ENCODE assay signal across 29 cellular contexts in genomic region chrX:53438174-53438831, GRCh38. TPM values are rescaled to one million over a fixed set of nuclear protein-coding genes. Genes with fewer than 3 reads are reported as not detected.
A peak's percentile ranks its signal among the peaks of the same experiment; 100 is the strongest.
DNase-seq lines count a peak whose midpoint lies in the region; ATAC-seq and TF ChIP-seq lines count a peak whose summit lies in the region.
"Had no signal": no experiment of that assay in that cellular context is flagged by ENCODE, and none has a peak within 500 bp of the region (broad histone marks: within the 10 kb centered on the region; RNA-seq: fewer than 3 reads in every experiment).

No MANE protein-coding gene starts in this region.

- H3K27me3 ChIP-seq in neural cell (ENCODE audit: insufficient read depth, low read depth, low read length) (no peaks in the 10 kb centered on the region), SK-N-SH (ENCODE audit: insufficient read depth) (peaks cover 17% of the 10 kb centered on the region; the same call in 1 of the 2 replicates)
- H3K27me3 ChIP-seq: body of pancreas, MG63 had no signal

- peaks cover 4 to 18% of the 10 kb centered on the region in 2 experiments; a peak in 1 of 4 replicates for H3K4me1 ChIP-seq in SK-N-SH (ENCODE audit: control insufficient read depth in 1 of 2, insufficient read depth in 2 of 2, low read depth in 1 of 2, low read length in 1 of 2)
- H3K4me1 ChIP-seq: neural progenitor cell had no signal

- H3K4me2 ChIP-seq in neural cell (ENCODE audit: low read length) (peak overlapping the region; percentile 55), SK-N-SH (no peak overlapping the region)
- H3K4me2 ChIP-seq: neural progenitor cell, PC-9 had no signal

- TF ChIP-seq EP300 in neural cell (conservative IDR thresholded peaks at IDR 0.05; ENCODE audit: poor library complexity, severe bottlenecking) (peak; percentile 94), SK-N-SH (IDR thresholded peaks at IDR 0.05; ENCODE audit: borderline replicate concordance in 1 of 2, low read depth in 1 of 2, low read length in 1 of 2) (no peak)

- peaks cover 2% of the 10 kb centered on the region for H3K36me3 Mint-ChIP-seq in activated CD8-positive, alpha-beta memory T cell treated with anti-CD3 and anti-CD28 coated beads, Interleukin-2, amount 10 ng/mL, durations not matched to agents 7 days and 5 days
- H3K36me3 Mint-ChIP-seq in T-helper 17 cell (ENCODE audit: low read depth), result no peaks in the 10 kb centered on the region
- H3K36me3 Mint-ChIP-seq: neural progenitor cell had no signal

- H2AFZ ChIP-seq in neural cell (ENCODE audit: low read depth, low read length) (no peak overlapping the region), SK-N-SH (ENCODE audit: low read depth) (no peak overlapping the region)
- H2AFZ ChIP-seq: neural progenitor cell, PC-9 had no signal

- POLR2A ChIA-PET in SK-N-SH (lab: Yijun Ruan, JAX), result no interaction called here

- 29% methylated on average over 5 of the region's 5 CpGs for WGBS in SK-N-SH (ENCODE audit: low lambda C conversion rate)

- H3F3A ChIP-seq in neural cell (ENCODE audit: insufficient read depth, low read length, poor library complexity, severe bottlenecking) (no peaks in the 10 kb centered on the region), SK-N-SH (replicated peaks; ENCODE audit: insufficient read depth) (no peaks in the 10 kb centered on the region)

- CTCF ChIA-PET in activated CD8-positive, alpha-beta memory T cell treated with anti-CD3 and anti-CD28 coated beads, Interleukin-2, amount 10 ng/mL, durations not matched to agents 7 days and 5 days (lab: Charles Lee), result interaction anchor here (0.7 to 1.5 kb wide), 3 partner anchors 33 to 154 kb away, joined by 3 read pairs; no protein-coding TSS in a partner anchor
- CTCF ChIA-PET in SK-N-SH (lab: Yijun Ruan, JAX), result interaction anchor here (0.7 to 2.5 kb wide), 3 partner anchors 121 to 154 kb away, joined by 3 to 19 read pairs (median 4); no protein-coding TSS in a partner anchor

- no peak for ATAC-seq in activated CD8-positive, alpha-beta memory T cell treated with anti-CD3 and anti-CD28 coated beads, Interleukin-2, amount 10 ng/mL, durations not matched to agents 7 days and 5 days
- ATAC-seq in T-helper 17 cell (no peak), HG02588 (IDR thresholded peaks at IDR 0.05; ENCODE audit: unreplicated experiment) (no peak)
- ATAC-seq: body of pancreas, GM12878, left colon, right cardiac atrium had no signal

- H3K79me2 ChIP-seq in neural cell (replicated peaks; ENCODE audit: insufficient read depth, low read length), result peaks cover 5% of the 10 kb centered on the region
- H3K79me2 ChIP-seq in SK-N-SH (ENCODE audit: insufficient read depth), result peaks cover 9% of the 10 kb centered on the region

- no peak for TF ChIP-seq RAD21 in neural cell (conservative IDR thresholded peaks at IDR 0.05)
- no peak for TF ChIP-seq RAD21 in SK-N-SH (IDR thresholded peaks at IDR 0.05; ENCODE audit: low read length)

- H3K9ac ChIP-seq in neural cell (ENCODE audit: low read length) (peak overlapping the region; percentile 42), SK-N-SH (no peak overlapping the region)
- H3K9ac ChIP-seq: neural progenitor cell had no signal

- H4K20me1 ChIP-seq in neural cell (ENCODE audit: insufficient read depth) (no peaks in the 10 kb centered on the region), SK-N-SH (ENCODE audit: insufficient read depth) (no peaks in the 10 kb centered on the region)

- H3K27ac Mint-ChIP-seq in activated CD8-positive, alpha-beta memory T cell treated with anti-CD3 and anti-CD28 coated beads, Interleukin-2, amount 10 ng/mL, durations not matched to agents 7 days and 5 days, result peak overlapping the region; percentile 76
- peak overlapping the region; percentile 53 for H3K27ac Mint-ChIP-seq in T-helper 17 cell
- H3K27ac Mint-ChIP-seq: neural progenitor cell had no signal

- H3K9me2 ChIP-seq in neural cell (ENCODE audit: insufficient read depth, low read length) (no peaks in the 10 kb centered on the region), SK-N-SH (no peaks in the 10 kb centered on the region)

- no peak overlapping the region for H3K4me3 Mint-ChIP-seq in activated CD8-positive, alpha-beta memory T cell treated with anti-CD3 and anti-CD28 coated beads, Interleukin-2, amount 10 ng/mL, durations not matched to agents 7 days and 5 days
- H3K4me3 Mint-ChIP-seq in T-helper 17 cell, result no peak overlapping the region
- H3K4me3 Mint-ChIP-seq: neural progenitor cell had no signal

- peaks cover 49% of the 10 kb centered on the region for H3K4me1 Mint-ChIP-seq in activated CD8-positive, alpha-beta memory T cell treated with anti-CD3 and anti-CD28 coated beads, Interleukin-2, amount 10 ng/mL, durations not matched to agents 7 days and 5 days
- H3K4me1 Mint-ChIP-seq in T-helper 17 cell, result peaks cover 8% of the 10 kb centered on the region

- H3K4me3 ChIP-seq in neural cell (ENCODE audit: low read length) (peak overlapping the region; percentile 49), SK-N-SH (ENCODE audit: low read depth in 2 of 2, low read length in 1 of 2) (no peak overlapping the region)
- H3K4me3 ChIP-seq: body of pancreas, dorsolateral prefrontal cortex, GM12878, MG63, neural progenitor cell, PC-9 had no signal

- H3K27ac ChIP-seq in neural cell (ENCODE audit: low read length) (peak overlapping the region; percentile 85), SK-N-SH (ENCODE audit: low read depth in 2 of 2, low read length in 1 of 2) (no peak overlapping the region)
- H3K27ac ChIP-seq: body of pancreas, dorsolateral prefrontal cortex, neural progenitor cell, PC-9, WERI-Rb-1 had no signal

- DNase-seq in activated CD8-positive, alpha-beta memory T cell treated with anti-CD3 and anti-CD28 coated beads, Interleukin-2, amount 10 ng/mL, durations not matched to agents 7 days and 5 days, result no peak
- no peak for DNase-seq in activated CD8-positive, alpha-beta memory T cell treated with anti-CD3 and anti-CD28 coated beads for 24 hours
- DNase-seq in NCI-H1436 treated with DMSO at 0.1 percent for 48 hours (lab: John Stamatoyannopoulos, UW) (peak; percentile 29), T-helper 17 cell (no peak), SK-N-SH (no peak), COLO668 (lab: John Stamatoyannopoulos, UW; ENCODE audit: unreplicated experiment) (no peak)
- DNase-seq: activated gamma-delta T cell; body of pancreas; C1 segment of cervical spinal cord; Calu3; dorsolateral prefrontal cortex; HCEC 1CT; hippocampal formation; KG1; left colon; MG63; NCI-H1694; NK-92 treated with Interleukin-12 subunit alpha and Interleukin-12 subunit beta, amount 100 ng/mL, for 24 hours; PC-9; right cardiac atrium; Right ventricle myocardium superior; stimulated activated CD4-positive, alpha-beta T cell treated with anti-CD3 and anti-CD28 coated beads, Interleukin-2, amount 100 ng/mL, for 48 hours; substantia nigra; T-helper 9 cell; WERI-Rb-1 had no signal

- H3K9me3 ChIP-seq in T-helper 17 cell (ENCODE audit: control insufficient read depth, low read length, poor library complexity, severe bottlenecking), result no peaks in the 10 kb centered on the region
- no peaks in the 10 kb centered on the region for H3K9me3 ChIP-seq in neural cell (ENCODE audit: low read length)
- no peaks in the 10 kb centered on the region for H3K9me3 ChIP-seq in SK-N-SH
- H3K9me3 ChIP-seq: body of pancreas, MG63 had no signal

- TF ChIP-seq CTCF in neural cell (IDR thresholded peaks at IDR 0.05; ENCODE audit: poor library complexity, severe bottlenecking) (no peak), SK-N-SH (IDR thresholded peaks at IDR 0.05) (no peak)

- H3K36me3 ChIP-seq in neural cell (ENCODE audit: insufficient read depth, low read length) (no peaks in the 10 kb centered on the region), SK-N-SH (replicated peaks in 1 of 2; ENCODE audit: control insufficient read depth in 1 of 2, insufficient read depth in 2 of 2, low read length in 1 of 2) (no peaks in the 10 kb centered on the region)
- H3K36me3 ChIP-seq: MG63, neural progenitor cell, WERI-Rb-1 had no signal

- H3K27me3 Mint-ChIP-seq in activated CD8-positive, alpha-beta memory T cell treated with anti-CD3 and anti-CD28 coated beads, Interleukin-2, amount 10 ng/mL, durations not matched to agents 7 days and 5 days, result no peaks in the 10 kb centered on the region
- H3K27me3 Mint-ChIP-seq in T-helper 17 cell, result peaks cover 5% of the 10 kb centered on the region

- H3K9me3 Mint-ChIP-seq in activated CD8-positive, alpha-beta memory T cell treated with anti-CD3 and anti-CD28 coated beads, Interleukin-2, amount 10 ng/mL, durations not matched to agents 7 days and 5 days (ENCODE audit: low read depth), result no peaks in the 10 kb centered on the region

TF ChIP-seq in neural cell, 6 proteins besides CTCF, POLR2A, EP300 and RAD21 (continues in another document):
- TF ChIP-seq POLR2AphosphoS5 (IDR thresholded peaks at IDR 0.05), result peak; percentile 87
- TF ChIP-seq MXI1 (conservative IDR thresholded peaks at IDR 0.05; ENCODE audit: poor library complexity, severe bottlenecking), result peak; percentile 40

TF ChIP-seq in SK-N-SH, 30 proteins besides CTCF, POLR2A, EP300 and RAD21 (continues in another document):
- TF ChIP-seq FOSL2 (IDR thresholded peaks at IDR 0.05; ENCODE audit: borderline replicate concordance, low read depth) (no peak), GABPA (IDR thresholded peaks at IDR 0.05; ENCODE audit: low read depth) (no peak), FOXM1 (IDR thresholded peaks at IDR 0.05; ENCODE audit: low read depth) (no peak)

RNA-seq across cellular contexts. Expression of gene HSD17B10, which starts 4.1 kb away (rescaled TPM):
- total RNA-seq in activated CD8-positive, alpha-beta memory T cell treated with anti-CD3 and anti-CD28 coated beads, Interleukin-2, amount 10 ng/mL, durations not matched to agents 7 days and 5 days, result 100 to 1,000 TPM; 111 to 147 TPM
- total RNA-seq in T-helper 17 cell, result 10 to 100 TPM; 41.0 to 43.4 TPM
- polyA plus RNA-seq in neural cell, result 111 and 112 TPM in 2 replicates
- 43.5 and 52.8 TPM in 2 replicates for polyA minus RNA-seq in neural cell
- 157 and 188 TPM in 2 replicates for polyA plus RNA-seq in SK-N-SH (2012; rRNA removed)
- polyA plus RNA-seq in SK-N-SH (2012; cell fraction: cytosol; rRNA removed), result 106 and 147 TPM in 2 replicates
- 97.2 and 133 TPM in 2 replicates for polyA plus RNA-seq in SK-N-SH (2012; cell fraction: nucleus; rRNA removed)

RNA-seq across cellular contexts. Expression of gene RIBC1, which starts 15.6 kb away (rescaled TPM):
- total RNA-seq in activated CD8-positive, alpha-beta memory T cell treated with anti-CD3 and anti-CD28 coated beads, Interleukin-2, amount 10 ng/mL, durations not matched to agents 7 days and 5 days, result 1 to 10 TPM in 1 of 2 experiments, under 1 TPM in 1; 0.61 to 1.1 TPM
- 1 to 10 TPM; 1.5 to 1.6 TPM for total RNA-seq in T-helper 17 cell
- polyA plus RNA-seq in neural cell, result 0.84 and 2.2 TPM in 2 replicates
- 0.69 and 1.2 TPM in 2 replicates for polyA minus RNA-seq in neural cell
- 0.33 and 0.45 TPM in 2 replicates for polyA plus RNA-seq in SK-N-SH (2012; rRNA removed)
- polyA plus RNA-seq in SK-N-SH (2012; cell fraction: cytosol; rRNA removed), result 0.54 and 0.67 TPM in 2 replicates
- polyA plus RNA-seq in SK-N-SH (2012; cell fraction: nucleus; rRNA removed), result 0.69 and 1.4 TPM in 2 replicates

RNA-seq across cellular contexts. Expression of gene SMC1A, which starts 15.8 kb away (rescaled TPM):
- total RNA-seq in activated CD8-positive, alpha-beta memory T cell treated with anti-CD3 and anti-CD28 coated beads, Interleukin-2, amount 10 ng/mL, durations not matched to agents 7 days and 5 days, result 100 to 1,000 TPM; 159 to 171 TPM
- 10 to 100 TPM; 43.4 to 47.6 TPM for total RNA-seq in T-helper 17 cell
- polyA plus RNA-seq in neural cell (11.4 and 12.2 TPM in 2 replicates), SK-N-SH (2012; rRNA removed) (34.6 and 34.9 TPM in 2 replicates)
- polyA minus RNA-seq in neural cell, result 35.8 and 46.3 TPM in 2 replicates
- polyA plus RNA-seq in SK-N-SH (2012; cell fraction: cytosol; rRNA removed), result 33.3 and 36.4 TPM in 2 replicates
- polyA plus RNA-seq in SK-N-SH (2012; cell fraction: nucleus; rRNA removed), result 36.0 and 47.8 TPM in 2 replicates
